17 cellular contexts compared by ENCODE assay signal in genomic region chr5:135829179-135829578, GRCh38. TPM values are rescaled to one million over a fixed set of nuclear protein-coding genes. Genes with fewer than 3 reads are reported as not detected.
DNase-seq lines count a peak whose midpoint lies in the region; ATAC-seq and TF ChIP-seq lines count a peak whose summit lies in the region.
"Had no signal": no experiment of that assay in that cellular context is flagged by ENCODE, and none has a peak within 500 bp of the region (broad histone marks: within the 10 kb centered on the region; RNA-seq: fewer than 3 reads in every experiment).

No MANE protein-coding gene starts in this region.

- H4K5ac ChIP-seq in IMR-90 (ENCODE audit: low read depth, low read length): no peak overlapping the region

- H3K27me3 ChIP-seq in IMR-90 (ENCODE audit: control insufficient read depth, insufficient read depth, low read length) (peaks cover 30% of the 10 kb centered on the region; the same call in 1 of the 2 replicates), MM.1S (replicated peaks; ENCODE audit: insufficient read depth, low read length) (peaks cover 6% of the 10 kb centered on the region; the same call in 1 of the 2 replicates), ovary (no peaks in the 10 kb centered on the region)

- H3K4me1 ChIP-seq in IMR-90 (ENCODE audit: control insufficient read depth, insufficient read depth, low read length) (no peaks in the 10 kb centered on the region), MM.1S (ENCODE audit: low read length) (no peaks in the 10 kb centered on the region), ovary (ENCODE audit: insufficient read depth) (no peaks in the 10 kb centered on the region)

- no peak overlapping the region for H2BK120ac ChIP-seq in IMR-90 (ENCODE audit: low read depth, low read length)

- no peak for TF ChIP-seq RAD21 in IMR-90 (IDR thresholded peaks at IDR 0.05; ENCODE audit: low read length)

- no peak overlapping the region for H2AK9ac ChIP-seq in IMR-90 (replicated peaks; ENCODE audit: low read depth, low read length, poor library complexity)

- no peak overlapping the region for H3K56ac ChIP-seq in IMR-90 (ENCODE audit: extremely low read depth, insufficient read depth, low read length)

- no peak for ATAC-seq in activated CD8-positive, alpha-beta memory T cell treated with anti-CD3 and anti-CD28 coated beads, Interleukin-2, amount 10 ng/mL, durations not matched to agents 7 days and 5 days
- no peak for ATAC-seq in IMR-90 (ENCODE audit: low read depth)

- H2AFZ ChIP-seq in IMR-90 (replicated peaks; ENCODE audit: low read length, poor library complexity): peak overlapping the region; percentile 33
- H2AFZ ChIP-seq in MM.1S (ENCODE audit: low read length): no peak overlapping the region
- H2AFZ ChIP-seq: GM23248 had no signal

- DNase-seq in activated CD8-positive, alpha-beta memory T cell treated with anti-CD3 and anti-CD28 coated beads, Interleukin-2, amount 10 ng/mL, durations not matched to agents 7 days and 5 days: peak; percentile 27
- no peak for DNase-seq in activated CD8-positive, alpha-beta memory T cell treated with anti-CD3 and anti-CD28 coated beads, Interleukin-2, amount 50 U/mL, for 4 hours
- no peak for DNase-seq in IMR-90
- peak; percentile 45 for DNase-seq in islet precursor cell
- peak; percentile 51 for DNase-seq in osteocyte (ENCODE audit: extremely low spot score, unreplicated experiment)
- no peak for DNase-seq in MM.1S
- no peak for DNase-seq in ovary
- DNase-seq in NCI-H82 treated with DMSO at 0.1 percent for 48 hours (lab: John Stamatoyannopoulos, UW; ENCODE audit: unreplicated experiment): no peak
- DNase-seq: 8988T; Calu3; CD4-positive, alpha-beta T cell; DMS 273 treated with DMSO at 0.1 percent for 48 hours; GM23248; H9 had no signal

- no peak overlapping the region for H3K4me3 Mint-ChIP-seq in activated CD8-positive, alpha-beta memory T cell treated with anti-CD3 and anti-CD28 coated beads, Interleukin-2, amount 10 ng/mL, durations not matched to agents 7 days and 5 days
- H3K4me3 Mint-ChIP-seq in osteocyte (ENCODE audit: unreplicated experiment): no peak overlapping the region
- H3K4me3 Mint-ChIP-seq: CD4-positive, alpha-beta T cell; H9 had no signal

- H3K4me1 Mint-ChIP-seq in activated CD8-positive, alpha-beta memory T cell treated with anti-CD3 and anti-CD28 coated beads, Interleukin-2, amount 10 ng/mL, durations not matched to agents 7 days and 5 days: no peaks in the 10 kb centered on the region
- peaks cover 1% of the 10 kb centered on the region for H3K4me1 Mint-ChIP-seq in osteocyte (ENCODE audit: unreplicated experiment)

- WGBS in IMR-90 (ENCODE audit: extremely low coverage in 2 of 2, insufficient read length in 1 of 2), 2 experiments: no CpG with 5 or more reads among the region's 7 CpGs
- WGBS in ovary, 3 donors: 58 to 82% (median 72%) methylated on average over 7 of the region's 7 CpGs

- H3K9me2 ChIP-seq in MM.1S (replicated peaks; ENCODE audit: insufficient read depth, low read length): no peaks in the 10 kb centered on the region

- peaks cover 23% of the 10 kb centered on the region for H3K27me3 Mint-ChIP-seq in activated CD8-positive, alpha-beta memory T cell treated with anti-CD3 and anti-CD28 coated beads, Interleukin-2, amount 10 ng/mL, durations not matched to agents 7 days and 5 days
- peaks cover 53% of the 10 kb centered on the region for H3K27me3 Mint-ChIP-seq in osteocyte (ENCODE audit: unreplicated experiment)

- no peak for TF ChIP-seq EP300 in ovary (IDR thresholded peaks at IDR 0.05)

- no peak overlapping the region for H3K23ac ChIP-seq in IMR-90 (ENCODE audit: low read depth, low read length)

- no peaks in the 10 kb centered on the region for H4K20me1 ChIP-seq in IMR-90 (ENCODE audit: insufficient read depth, low read length)
- no peaks in the 10 kb centered on the region for H4K20me1 ChIP-seq in MM.1S (ENCODE audit: insufficient read depth, low read length)

- H3K9me1 ChIP-seq in IMR-90 (ENCODE audit: insufficient read depth, low read length): peaks cover 1% of the 10 kb centered on the region; the same call in 1 of the 2 replicates

- H3K36me3 Mint-ChIP-seq in activated CD8-positive, alpha-beta memory T cell treated with anti-CD3 and anti-CD28 coated beads, Interleukin-2, amount 10 ng/mL, durations not matched to agents 7 days and 5 days: no peaks in the 10 kb centered on the region
- no peaks in the 10 kb centered on the region for H3K36me3 Mint-ChIP-seq in osteocyte (ENCODE audit: unreplicated experiment)

- H2BK15ac ChIP-seq in IMR-90 (ENCODE audit: low read depth, low read length): no peak overlapping the region

- no peaks in the 10 kb centered on the region for H3K9me3 ChIP-seq in IMR-90 (ENCODE audit: control insufficient read depth, insufficient read depth, low read length)
- no peaks in the 10 kb centered on the region for H3K9me3 ChIP-seq in MM.1S (replicated peaks; ENCODE audit: insufficient read depth, low read length)
- H3K9me3 ChIP-seq in ovary: no peaks in the 10 kb centered on the region
- H3K9me3 ChIP-seq: BLaER1 treated with 17β-estradiol and CSF1 and Interleukin-3, amounts not matched to agents 10 nM and 100 nM had no signal

- H3K9ac ChIP-seq in IMR-90 (ENCODE audit: low read depth, low read length) (no peak overlapping the region), MM.1S (ENCODE audit: low read length) (no peak overlapping the region)
- H3K9ac ChIP-seq: BLaER1 treated with 17β-estradiol and CSF1 and Interleukin-3, amounts not matched to agents 10 nM and 100 nM; GM23248 had no signal

- H3K4me3 ChIP-seq in IMR-90 (ENCODE audit: insufficient read depth, low read depth, low read length) (no peak overlapping the region), MM.1S (ENCODE audit: low read length) (no peak overlapping the region), ovary (no peak overlapping the region)
- H3K4me3 ChIP-seq: BLaER1 treated with 17β-estradiol and CSF1 and Interleukin-3, amounts not matched to agents 10 nM and 100 nM; GM12878; GM23248 had no signal

- no peak overlapping the region for H3K27ac Mint-ChIP-seq in activated CD8-positive, alpha-beta memory T cell treated with anti-CD3 and anti-CD28 coated beads, Interleukin-2, amount 10 ng/mL, durations not matched to agents 7 days and 5 days
- H3K27ac Mint-ChIP-seq in osteocyte (ENCODE audit: unreplicated experiment): no peak overlapping the region
- H3K27ac Mint-ChIP-seq: CD4-positive, alpha-beta T cell; H9 had no signal

- dilution Hi-C loops in IMR-90 (cut with HindIII; ENCODE audit: low sequenced_read_pairs, unreplicated experiment): no loop called here

- TF ChIP-seq CTCF in IMR-90 (conservative IDR thresholded peaks at IDR 0.05; ENCODE audit: low read depth, low read length): no peak
- no peak for TF ChIP-seq CTCF in osteocyte (IDR thresholded peaks at IDR 0.05)
- no peak for TF ChIP-seq CTCF in MM.1S (IDR thresholded peaks at IDR 0.05; ENCODE audit: low read length)
- TF ChIP-seq CTCF in ovary (IDR thresholded peaks at IDR 0.05): no peak

- H2BK20ac ChIP-seq in IMR-90 (ENCODE audit: low read depth, low read length): no peak overlapping the region

- no peaks in the 10 kb centered on the region for H3F3A ChIP-seq in MM.1S (ENCODE audit: insufficient read depth, low read length)

- no peaks in the 10 kb centered on the region for H3K9me3 Mint-ChIP-seq in activated CD8-positive, alpha-beta memory T cell treated with anti-CD3 and anti-CD28 coated beads, Interleukin-2, amount 10 ng/mL, durations not matched to agents 7 days and 5 days (ENCODE audit: low read depth)
- no peaks in the 10 kb centered on the region for H3K9me3 Mint-ChIP-seq in osteocyte (ENCODE audit: unreplicated experiment)
- H3K9me3 Mint-ChIP-seq: CD4-positive, alpha-beta T cell; H9 had no signal

- H3K27ac ChIP-seq in IMR-90 (ENCODE audit: insufficient read depth, low read length): no peak overlapping the region
- H3K27ac ChIP-seq in MM.1S (ENCODE audit: low read length): no peak overlapping the region
- no peak overlapping the region for H3K27ac ChIP-seq in ovary
- H3K27ac ChIP-seq: BLaER1 treated with 17β-estradiol and CSF1 and Interleukin-3, amounts not matched to agents 10 nM and 100 nM; GM23248 had no signal

- H3K4me2 ChIP-seq in IMR-90 (ENCODE audit: low read depth, low read length) (no peak overlapping the region), MM.1S (ENCODE audit: low read depth, low read length) (no peak overlapping the region)

- H3K36me3 ChIP-seq in IMR-90 (ENCODE audit: control insufficient read depth, insufficient read depth, low read length) (no peaks in the 10 kb centered on the region), MM.1S (replicated peaks; ENCODE audit: insufficient read depth, low read length) (no peaks in the 10 kb centered on the region), ovary (no peaks in the 10 kb centered on the region)
- H3K36me3 ChIP-seq: BLaER1 treated with 17β-estradiol and CSF1 and Interleukin-3, amounts not matched to agents 10 nM and 100 nM had no signal

- H3K79me1 ChIP-seq in IMR-90 (ENCODE audit: low read depth in 1 of 2, low read length in 2 of 2): no peaks in the 10 kb centered on the region

- no peaks in the 10 kb centered on the region for H3K79me2 ChIP-seq in MM.1S (ENCODE audit: low read length)

- H3K4ac ChIP-seq in IMR-90 (ENCODE audit: low read depth, low read length): no peak overlapping the region

- CTCF ChIA-PET in activated CD8-positive, alpha-beta memory T cell treated with anti-CD3 and anti-CD28 coated beads, Interleukin-2, amount 10 ng/mL, durations not matched to agents 7 days and 5 days (lab: Charles Lee): interaction anchor here (1.4 to 1.9 kb wide), 3 partner anchors 268 to 367 kb away, joined by 4 to 6 read pairs (median 4); no protein-coding TSS in a partner anchor
- CTCF ChIA-PET in IMR-90 (lab: Yijun Ruan, JAX): interaction anchor here (0.6 kb wide), 1 partner anchor 345 kb away, joined by 3 read pairs; no protein-coding TSS in a partner anchor

- H4K8ac ChIP-seq in IMR-90 (ENCODE audit: low read depth in 2 of 2, low read length in 2 of 2): no peak overlapping the region

- H2BK5ac ChIP-seq in IMR-90 (ENCODE audit: low read depth, low read length, poor library complexity, severe bottlenecking): no peak overlapping the region

- POLR2A ChIA-PET in IMR-90 (lab: Charles Lee; ENCODE audit: unreplicated experiment): no interaction called here

- TF ChIP-seq POLR2A in IMR-90 (IDR thresholded peaks at IDR 0.05; ENCODE audit: low read depth, low read length) (no peak), ovary (IDR thresholded peaks at IDR 0.05) (no peak)

- BruUV-seq in IMR-90 (replicated peaks; lab: Mats Ljungman, UMichigan): no TSS peak

- intact Hi-C loops in IMR-90 (cut with micrococcal nuclease): no loop called here
- intact Hi-C loops in ovary (cut with DNase I): no loop called here

- no peak overlapping the region for H4K91ac ChIP-seq in IMR-90 (ENCODE audit: insufficient read depth, low read depth, low read length)

- no peak overlapping the region for H2AK5ac ChIP-seq in IMR-90 (ENCODE audit: low read depth, low read length)

- no peak overlapping the region for H3K14ac ChIP-seq in IMR-90 (replicated peaks; ENCODE audit: low read depth, low read length)

- H3K18ac ChIP-seq in IMR-90 (ENCODE audit: low read depth, low read length): no peak overlapping the region

- in situ Hi-C loops in IMR-90 (cut with MboI; ENCODE audit: low sequenced_read_pairs): no loop called here

RNA-seq across cellular contexts. Expression of gene SLC25A48, which starts 5.3 kb away (rescaled TPM):
- not detected for total RNA-seq in activated CD8-positive, alpha-beta memory T cell treated with anti-CD3 and anti-CD28 coated beads, Interleukin-2, amount 10 ng/mL, durations not matched to agents 7 days and 5 days
- total RNA-seq in IMR-90 (2012; rRNA removed) (not detected in 2 replicates), osteocyte (not detected in 2 replicates), ovary (1 to 10 TPM in 1 of 7 donors, not detected in 6; 1.4 TPM)
- polyA plus RNA-seq in IMR-90 (2012; rRNA removed) (not detected in 2 replicates), ovary (not detected)
- polyA plus RNA-seq in IMR-90 (2012; cell fraction: cytosol; rRNA removed): not detected in 2 replicates
- not detected in 2 replicates for polyA plus RNA-seq in IMR-90 (2012; cell fraction: nucleus; rRNA removed; ENCODE audit: low replicate concordance)
- total RNA-seq: Calu3; CD4-positive, alpha-beta T cell; Daoy; GM23248 had no signal
- polyA plus RNA-seq: GM12878, GM23248 had no signal

Comparison
In these comparisons a context has a peak if more than half of its experiments do, and no peak if none do; other contexts are left out.
1. DNase-seq: peak in activated CD8-positive, alpha-beta memory T cell treated with anti-CD3 and anti-CD28 coated beads, Interleukin-2, amount 10 ng/mL, durations not matched to agents 7 days and 5 days (single experiment), islet precursor cell (single experiment) and osteocyte (single experiment); none in activated CD8-positive, alpha-beta memory T cell treated with anti-CD3 and anti-CD28 coated beads, Interleukin-2, amount 50 U/mL, for 4 hours (single experiment), IMR-90 (single experiment), MM.1S (single experiment), ovary (0 of 5) and NCI-H82 treated with DMSO at 0.1 percent for 48 hours (single experiment).